Comparison of ENCODE assay signal across 1 cellular context in genomic region chr16:81480856-81481821, GRCh38.
TF ChIP-seq lines count a peak whose summit lies in the region.

No MANE protein-coding gene starts in this region.

TF ChIP-seq in GM23338, 12 proteins besides CTCF, POLR2A, EP300 and RAD21 (continued from another document):
- TF ChIP-seq ZNF462 (CRISPR knock-in tag; IDR thresholded peaks at IDR 0.05), result no peak
- TF ChIP-seq CREB1 (CRISPR knock-in tag; IDR thresholded peaks at IDR 0.05; ENCODE audit: low read depth), result no peak
- TF ChIP-seq ZNF331 (CRISPR knock-in tag; IDR thresholded peaks at IDR 0.05; ENCODE audit: low read depth), result no peak
- no peak for TF ChIP-seq JUNB (IDR thresholded peaks at IDR 0.05; ENCODE audit: unreplicated experiment)
- no peak for TF ChIP-seq POLR2AphosphoS5 (IDR thresholded peaks at IDR 0.05; ENCODE audit: low read depth)
- no peak for TF ChIP-seq EZH2phosphoT487 (IDR thresholded peaks at IDR 0.05; ENCODE audit: unreplicated experiment)
- TF ChIP-seq ZNF114 (CRISPR knock-in tag; IDR thresholded peaks at IDR 0.05), result no peak
- no peak for TF ChIP-seq ETS1 (IDR thresholded peaks at IDR 0.05)
- no peak for TF ChIP-seq REST (IDR thresholded peaks at IDR 0.05; ENCODE audit: unreplicated experiment)
- TF ChIP-seq EZH2 (IDR thresholded peaks at IDR 0.05; ENCODE audit: low read depth, unreplicated experiment), result no peak
